ENCODE assay signal across 8 cellular contexts in genomic region chr19:798415-799075, GRCh38. TPM values are rescaled to one million over a fixed set of nuclear protein-coding genes. Genes with fewer than 3 reads are reported as not detected.
A peak's percentile ranks its signal among the peaks of the same experiment; 100 is the strongest.
DNase-seq lines count a peak whose midpoint lies in the region; ATAC-seq and TF ChIP-seq lines count a peak whose summit lies in the region.

No MANE protein-coding gene starts in this region.

- 1% methylated on average over 44 of the region's 44 CpGs for WGBS in heart right ventricle, 2 donors
- 0 to 1% methylated on average over 27 to 44 of the region's 44 CpGs for WGBS in thyroid gland, 2 donors

- H3K27me3 ChIP-seq in heart right ventricle = no peaks in the 10 kb centered on the region
- no peaks in the 10 kb centered on the region for H3K27me3 ChIP-seq in ascending aorta
- no peaks in the 10 kb centered on the region for H3K27me3 ChIP-seq in thyroid gland

- ATAC-seq in heart right ventricle (no peak), Right ventricle myocardium superior (ENCODE audit: poor library complexity) (no peak), left lobe of liver (peak; percentile 51), GM18511 (IDR thresholded peaks at IDR 0.05; ENCODE audit: unreplicated experiment) (no peak)

- H3K4me3 ChIP-seq in heart right ventricle = peak overlapping the region; percentile 61 to 95 (median 86)
- H3K4me3 ChIP-seq in ascending aorta = peak overlapping the region; percentile 96 to 98
- H3K4me3 ChIP-seq in thyroid gland (replicated peaks in 1 of 3) = peak overlapping the region in 2 of 3 donors; percentile 96 to 100

- H3K4me1 ChIP-seq in heart right ventricle (peaks cover 42 to 65% (median 62%) of the 10 kb centered on the region in 9 donors), ascending aorta (peaks cover 41 to 59% of the 10 kb centered on the region in 2 donors), thyroid gland (peaks cover 49 to 59% of the 10 kb centered on the region in 2 donors)

- no peak for TF ChIP-seq POLR2A in thyroid gland (IDR thresholded peaks at IDR 0.05)

- no peak for DNase-seq in heart right ventricle
- DNase-seq in Right ventricle myocardium superior = no peak
- no peak for DNase-seq in ascending aorta (ENCODE audit: low spot score in 2 of 2)
- peak; percentile 85 for DNase-seq in left lobe of liver (ENCODE audit: low spot score)
- no peak for DNase-seq in thyroid gland
- DNase-seq in pons (ENCODE audit: low spot score) = no peak
- DNase-seq in NCI-H526 (lab: John Stamatoyannopoulos, UW) = no peak

- H3K9me3 ChIP-seq in heart right ventricle (no peaks in the 10 kb centered on the region), ascending aorta (no peaks in the 10 kb centered on the region), thyroid gland (no peaks in the 10 kb centered on the region)

- no peak for TF ChIP-seq CTCF in heart right ventricle (IDR thresholded peaks at IDR 0.05)
- no peak for TF ChIP-seq CTCF in ascending aorta (IDR thresholded peaks at IDR 0.05)
- TF ChIP-seq CTCF in thyroid gland (IDR thresholded peaks at IDR 0.05) = no peak

- intact Hi-C loops in heart right ventricle (cut with DNase I) (loop anchor here in 2 of 10 donors (5.0 to 10.0 kb wide), 2 partner anchors 56 to 291 kb away; partner anchors contain the start of genes CFD (in 1 of the 2), ELANE (in 1 of the 2) and TPGS1 (in 1 of the 2)), Right ventricle myocardium superior (cut with DNase I) (no loop called here), ascending aorta (cut with DNase I) (loop anchor here (5.0 kb wide), 2 partner anchors 114 to 226 kb away; partner anchors contain the start of genes BSG and R3HDM4), thyroid gland (cut with DNase I) (no loop called here)

- peaks cover 0 to 54% (median 0%) of the 10 kb centered on the region in 9 donors for H3K36me3 ChIP-seq in heart right ventricle
- peaks cover 5 to 9% of the 10 kb centered on the region in 2 donors for H3K36me3 ChIP-seq in ascending aorta
- peaks cover 0 to under 1% of the 10 kb centered on the region in 2 donors for H3K36me3 ChIP-seq in thyroid gland

- H3K27ac ChIP-seq in heart right ventricle (peak overlapping the region; percentile 90 to 100 (median 98)), ascending aorta (peak overlapping the region; percentile 84 to 99), thyroid gland (peak overlapping the region; percentile 93 to 96 (median 94))

RNA-seq across cellular contexts. Expression of gene PTBP1, which starts 1.3 kb away (rescaled TPM):
- 100 to 1,000 TPM in 1 of 10 donors, 10 to 100 TPM in 9; 46.2 to 106 (median 56.8) TPM for total RNA-seq in heart right ventricle
- polyA plus RNA-seq in heart right ventricle = 10 to 100 TPM; 48.2 to 74.3 TPM
- total RNA-seq in Right ventricle myocardium superior = 56.0 TPM
- 210 TPM for total RNA-seq in ascending aorta
- 115 TPM for total RNA-seq in left lobe of liver
- total RNA-seq in thyroid gland = 100 to 1,000 TPM; 161 to 277 (median 199) TPM

RNA-seq across cellular contexts. Expression of gene PLPPR3, which starts 23.2 kb away (rescaled TPM):
- total RNA-seq in heart right ventricle = not detected
- not detected for polyA plus RNA-seq in heart right ventricle
- total RNA-seq in Right ventricle myocardium superior = not detected
- total RNA-seq in ascending aorta = not detected
- not detected for total RNA-seq in left lobe of liver
- not detected for total RNA-seq in thyroid gland

RNA-seq across cellular contexts. Expression of gene AZU1, which starts 29.1 kb away (rescaled TPM):
- total RNA-seq in heart right ventricle (1 to 10 TPM in 1 of 10 donors, not detected in 9; 1.7 TPM), Right ventricle myocardium superior (not detected), ascending aorta (not detected), left lobe of liver (0.60 TPM), thyroid gland (not detected)
- polyA plus RNA-seq in heart right ventricle = under 1 TPM in 1 of 2 donors, not detected in 1; 0.06 TPM

RNA-seq across cellular contexts. Expression of gene PRTN3, which starts 42.3 kb away (rescaled TPM):
- not detected for total RNA-seq in heart right ventricle
- polyA plus RNA-seq in heart right ventricle = under 1 TPM in 1 of 2 donors, not detected in 1; 0.12 TPM
- not detected for total RNA-seq in Right ventricle myocardium superior
- not detected for total RNA-seq in ascending aorta
- 0.23 TPM for total RNA-seq in left lobe of liver
- total RNA-seq in thyroid gland = not detected

RNA-seq across cellular contexts. Expression of gene MISP, which starts 47.6 kb away (rescaled TPM):
- total RNA-seq in heart right ventricle (not detected), Right ventricle myocardium superior (not detected), ascending aorta (not detected), left lobe of liver (0.18 TPM), thyroid gland (under 1 TPM in 2 of 4 donors, not detected in 2; 0.63 to 0.68 TPM)
- polyA plus RNA-seq in heart right ventricle = under 1 TPM in 1 of 2 donors, not detected in 1; 0.01 TPM
